Comparison of ENCODE assay signal across 12 cellular contexts in the genomic region with DNA sequence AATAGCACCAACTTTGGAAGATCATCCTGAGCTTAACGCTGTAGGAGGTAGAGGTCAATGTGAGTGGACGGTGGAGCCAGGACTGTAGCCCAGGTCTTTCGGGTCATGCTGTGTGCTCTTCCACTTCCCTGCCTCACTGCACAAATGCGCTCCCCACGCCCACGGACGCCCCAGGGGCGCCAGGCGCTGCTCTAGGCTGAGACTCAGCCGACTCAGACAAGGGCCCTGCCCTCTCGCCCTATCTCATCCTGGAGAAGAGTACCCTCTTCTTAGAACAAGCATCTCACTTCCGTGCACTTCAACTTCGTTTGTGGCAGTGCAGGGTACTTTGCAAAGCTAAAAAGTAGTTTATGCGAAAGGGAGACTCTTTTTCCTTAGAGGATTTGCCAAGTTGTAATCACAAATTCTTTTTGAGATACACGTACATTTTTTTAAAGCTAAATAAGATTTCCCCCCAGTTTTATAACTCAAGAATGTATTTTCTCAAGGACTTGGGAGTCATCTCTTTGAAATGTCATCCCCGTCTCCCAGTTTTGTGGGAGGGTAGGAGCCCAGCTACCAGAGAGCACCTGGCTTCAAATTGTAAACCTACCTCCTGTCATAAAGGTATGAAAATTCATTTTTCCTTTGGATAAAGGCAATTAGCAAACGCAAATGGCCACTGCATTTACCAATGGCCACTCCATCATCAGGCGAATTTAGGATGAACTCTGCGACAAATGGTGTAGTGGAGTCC. TPM values are rescaled to one million over a fixed set of nuclear protein-coding genes. Genes with fewer than 3 reads are reported as not detected.
DNase-seq lines count a peak whose midpoint lies in the region; ATAC-seq and TF ChIP-seq lines count a peak whose summit lies in the region.
"Had no signal": no experiment of that assay in that cellular context is flagged by ENCODE, and none has a peak within 500 bp of the region (broad histone marks: within the 10 kb centered on the region; RNA-seq: fewer than 3 reads in every experiment).

No MANE protein-coding gene starts in this region.

- H3K27me3 ChIP-seq in CD8-positive, alpha-beta T cell (ENCODE audit: insufficient read depth, low read length), result no peaks in the 10 kb centered on the region
- H3K27me3 ChIP-seq in IMR-90 (ENCODE audit: control insufficient read depth, insufficient read depth, low read length) (no peaks in the 10 kb centered on the region; the same call in 1 of the 2 replicates), neural progenitor cell (peaks cover 39% of the 10 kb centered on the region), stomach (peaks cover 0 to 20% (median 0%) of the 10 kb centered on the region in 3 donors)

- no peak for TF ChIP-seq CTCF in CD8-positive, alpha-beta T cell (IDR thresholded peaks at IDR 0.05)
- TF ChIP-seq CTCF in IMR-90 (conservative IDR thresholded peaks at IDR 0.05; ENCODE audit: low read depth, low read length) (no peak), neural progenitor cell (IDR thresholded peaks at IDR 0.05) (no peak), stomach (IDR thresholded peaks at IDR 0.05) (no peak)

- no peak overlapping the region for H2BK120ac ChIP-seq in IMR-90 (ENCODE audit: low read depth, low read length)

- no peak overlapping the region for H4K91ac ChIP-seq in IMR-90 (ENCODE audit: insufficient read depth, low read depth, low read length)

- H3K27ac ChIP-seq in CD8-positive, alpha-beta T cell (ENCODE audit: low read depth, low read length), result no peak overlapping the region
- H3K27ac ChIP-seq in IMR-90 (ENCODE audit: insufficient read depth, low read length) (no peak overlapping the region), neural progenitor cell (no peak overlapping the region), stomach (no peak overlapping the region)
- H3K27ac ChIP-seq: HL-60 had no signal

- H3K79me1 ChIP-seq in IMR-90 (ENCODE audit: low read depth in 1 of 2, low read length in 2 of 2), result peaks cover 12 to 27% of the 10 kb centered on the region in 2 experiments; a peak in 2 of 4 replicates

- CTCF ChIA-PET in CD8-positive, alpha-beta T cell (lab: Charles Lee), result interaction anchor here (3.0 to 6.0 kb wide), 2 partner anchors 14 to 253 kb away, joined by 7 to 31 read pairs; no protein-coding TSS in a partner anchor
- CTCF ChIA-PET in IMR-90 (lab: Yijun Ruan, JAX), result interaction anchor here (1.7 kb wide), 1 partner anchor 15 kb away, joined by 4 read pairs; no protein-coding TSS in a partner anchor

- peaks cover 18% of the 10 kb centered on the region for H3K4me1 ChIP-seq in CD8-positive, alpha-beta T cell (ENCODE audit: insufficient read depth, low read length)
- peaks cover 4% of the 10 kb centered on the region for H3K4me1 ChIP-seq in IMR-90 (ENCODE audit: control insufficient read depth, insufficient read depth, low read length)
- H3K4me1 ChIP-seq in neural progenitor cell, result peaks cover 5% of the 10 kb centered on the region
- peaks cover 0 to 38% (median 22%) of the 10 kb centered on the region in 4 donors for H3K4me1 ChIP-seq in stomach

- no peaks in the 10 kb centered on the region for H3K9me3 Mint-ChIP-seq in CD8-positive, alpha-beta T cell
- no peaks in the 10 kb centered on the region for H3K9me3 Mint-ChIP-seq in activated naive CD8-positive, alpha-beta T cell treated with anti-CD3 and anti-CD28 coated beads, Interleukin-2, amount 10 ng/mL, durations not matched to agents 7 days and 5 days
- H3K9me3 Mint-ChIP-seq in neural progenitor cell, result no peaks in the 10 kb centered on the region

- ATAC-seq in CD8-positive, alpha-beta T cell, result no peak
- ATAC-seq in IMR-90 (ENCODE audit: low read depth), result no peak
- no peak for ATAC-seq in activated naive CD8-positive, alpha-beta T cell treated with anti-CD3 and anti-CD28 coated beads, Interleukin-2, amount 10 ng/mL, durations not matched to agents 7 days and 5 days (ENCODE audit: low read depth)

- no peak for TF ChIP-seq POLR2A in IMR-90 (IDR thresholded peaks at IDR 0.05; ENCODE audit: low read depth, low read length)
- no peak for TF ChIP-seq POLR2A in stomach (IDR thresholded peaks at IDR 0.05)

- H3K9me1 ChIP-seq in IMR-90 (ENCODE audit: insufficient read depth, low read length), result peaks cover 9% of the 10 kb centered on the region

- H3F3A ChIP-seq in neural progenitor cell (ENCODE audit: low read depth), result peaks cover 21% of the 10 kb centered on the region

- H3K23ac ChIP-seq in IMR-90 (ENCODE audit: low read depth, low read length), result peak overlapping the region; percentile 64; the same call in 1 of the 2 replicates

- no peak overlapping the region for H3K56ac ChIP-seq in IMR-90 (ENCODE audit: extremely low read depth, insufficient read depth, low read length)

- peaks cover 21% of the 10 kb centered on the region for H3K27me3 Mint-ChIP-seq in CD8-positive, alpha-beta T cell (ENCODE audit: low read depth)
- H3K27me3 Mint-ChIP-seq in activated naive CD8-positive, alpha-beta T cell treated with anti-CD3 and anti-CD28 coated beads, Interleukin-2, amount 10 ng/mL, durations not matched to agents 7 days and 5 days, result peaks cover 55% of the 10 kb centered on the region
- H3K27me3 Mint-ChIP-seq in neural progenitor cell (ENCODE audit: insufficient read depth, low read depth), result peaks cover 17% of the 10 kb centered on the region

- H2AK5ac ChIP-seq in IMR-90 (ENCODE audit: low read depth, low read length), result peak overlapping the region; percentile 18; the same call in 1 of the 2 replicates

- in situ Hi-C loops in IMR-90 (cut with MboI; ENCODE audit: low sequenced_read_pairs), result no loop called here

- intact Hi-C loops in CD8-positive, alpha-beta T cell (cut with DNase I, micrococcal nuclease), result loop anchor here (1.0 to 10.0 kb wide), 5 partner anchors 29 to 1318 kb away; a partner anchor contains a TSS
- intact Hi-C loops in IMR-90 (cut with micrococcal nuclease), result loop anchor here (5.0 kb wide), 1 partner anchor 251 kb away; a partner anchor contains a TSS
- intact Hi-C loops in stomach (cut with DNase I; ENCODE audit: low total_unique reads), result no loop called here

- POLR2A ChIA-PET in CD8-positive, alpha-beta T cell (lab: Charles Lee), result no interaction called here
- POLR2A ChIA-PET in IMR-90 (lab: Charles Lee; ENCODE audit: unreplicated experiment), result interaction anchor here (0.7 kb wide), 1 partner anchor 86 kb away, joined by 4 read pairs; no protein-coding TSS in a partner anchor
- POLR2A ChIA-PET in activated naive CD8-positive, alpha-beta T cell treated with anti-CD3 and anti-CD28 coated beads, Interleukin-2, amount 10 ng/mL, durations not matched to agents 7 days and 5 days (lab: Charles Lee), result interaction anchor here (2.4 kb wide), 1 partner anchor 30 kb away, joined by 15 read pairs; a partner anchor contains a TSS

- WGBS in IMR-90 (ENCODE audit: extremely low coverage in 2 of 2, insufficient read length in 1 of 2), 2 experiments, result no CpG with 5 or more reads among the region's 19 CpGs
- WGBS in stomach, 5 donors, result 75 to 80% (median 75%) methylated on average over 19 of the region's 19 CpGs

- peaks cover 21% of the 10 kb centered on the region for H3K4me1 Mint-ChIP-seq in CD8-positive, alpha-beta T cell (ENCODE audit: low read depth)
- H3K4me1 Mint-ChIP-seq in activated naive CD8-positive, alpha-beta T cell treated with anti-CD3 and anti-CD28 coated beads, Interleukin-2, amount 10 ng/mL, durations not matched to agents 7 days and 5 days, result peaks cover 16% of the 10 kb centered on the region
- H3K4me1 Mint-ChIP-seq in neural progenitor cell, result peaks cover 25% of the 10 kb centered on the region

- dilution Hi-C loops in IMR-90 (cut with HindIII; ENCODE audit: low sequenced_read_pairs, unreplicated experiment), result no loop called here

- TF ChIP-seq EP300 in stomach (IDR thresholded peaks at IDR 0.05), result no peak

- H3K4ac ChIP-seq in IMR-90 (ENCODE audit: low read depth, low read length), result no peak overlapping the region; the same call in 1 of the 2 replicates

- H3K27ac Mint-ChIP-seq in CD8-positive, alpha-beta T cell, result no peak overlapping the region
- no peak overlapping the region for H3K27ac Mint-ChIP-seq in activated naive CD8-positive, alpha-beta T cell treated with anti-CD3 and anti-CD28 coated beads, Interleukin-2, amount 10 ng/mL, durations not matched to agents 7 days and 5 days
- H3K27ac Mint-ChIP-seq in neural progenitor cell, result no peak overlapping the region

- peak overlapping the region; percentile 87 for H3K4me3 Mint-ChIP-seq in CD8-positive, alpha-beta T cell
- H3K4me3 Mint-ChIP-seq in activated naive CD8-positive, alpha-beta T cell treated with anti-CD3 and anti-CD28 coated beads, Interleukin-2, amount 10 ng/mL, durations not matched to agents 7 days and 5 days, result peak overlapping the region; percentile 88
- H3K4me3 Mint-ChIP-seq in neural progenitor cell, result peak overlapping the region; percentile 76

- no peaks in the 10 kb centered on the region for H3K9me3 ChIP-seq in CD8-positive, alpha-beta T cell (ENCODE audit: low read length)
- H3K9me3 ChIP-seq in IMR-90 (ENCODE audit: control insufficient read depth, insufficient read depth, low read length), result no peaks in the 10 kb centered on the region
- H3K9me3 ChIP-seq in neural progenitor cell (ENCODE audit: low read depth), result no peaks in the 10 kb centered on the region
- no peaks in the 10 kb centered on the region for H3K9me3 ChIP-seq in stomach

- H3K36me3 Mint-ChIP-seq in CD8-positive, alpha-beta T cell, result no peaks in the 10 kb centered on the region
- no peaks in the 10 kb centered on the region for H3K36me3 Mint-ChIP-seq in activated naive CD8-positive, alpha-beta T cell treated with anti-CD3 and anti-CD28 coated beads, Interleukin-2, amount 10 ng/mL, durations not matched to agents 7 days and 5 days
- H3K36me3 Mint-ChIP-seq in neural progenitor cell, result peaks cover 4% of the 10 kb centered on the region

- no peak overlapping the region for H4K5ac ChIP-seq in IMR-90 (ENCODE audit: low read depth, low read length)

- peaks cover 3% of the 10 kb centered on the region for H3K79me2 ChIP-seq in neural progenitor cell (ENCODE audit: low read depth)

- H3K9ac ChIP-seq in IMR-90 (ENCODE audit: low read depth, low read length) (no peak overlapping the region), neural progenitor cell (no peak overlapping the region)

- no peaks in the 10 kb centered on the region for H3K36me3 ChIP-seq in CD8-positive, alpha-beta T cell (ENCODE audit: insufficient read depth, low read length)
- H3K36me3 ChIP-seq in IMR-90 (ENCODE audit: control insufficient read depth, insufficient read depth, low read length), result no peaks in the 10 kb centered on the region; the same call in 1 of the 2 replicates
- H3K36me3 ChIP-seq in neural progenitor cell, result no peaks in the 10 kb centered on the region
- H3K36me3 ChIP-seq in stomach, result no peaks in the 10 kb centered on the region

- no peak overlapping the region for H2BK15ac ChIP-seq in IMR-90 (ENCODE audit: low read depth, low read length)

- H3K14ac ChIP-seq in IMR-90 (replicated peaks; ENCODE audit: low read depth, low read length), result no peak overlapping the region

- BruUV-seq in IMR-90 (replicated peaks; lab: Mats Ljungman, UMichigan), result no TSS peak

- no peak for DNase-seq in CD8-positive, alpha-beta T cell
- DNase-seq in IMR-90, result no peak
- no peak for DNase-seq in activated naive CD8-positive, alpha-beta T cell treated with anti-CD3 and anti-CD28 coated beads, Interleukin-2, amount 10 ng/mL, durations not matched to agents 7 days and 5 days
- DNase-seq in neural progenitor cell (ENCODE audit: low spot score), result no peak
- no peak for DNase-seq in DMS153 treated with DMSO at 0.1 percent for 48 hours (lab: John Stamatoyannopoulos, UW; ENCODE audit: unreplicated experiment)
- no peak for DNase-seq in NK-92 treated with Interleukin-12 subunit alpha and Interleukin-12 subunit beta, amount 100 ng/mL, for 24 hours (lab: John Stamatoyannopoulos, UW)
- no peak for DNase-seq in stomach
- no peak for DNase-seq in dedifferentiated amniotic fluid mesenchymal stem cell (ENCODE audit: extremely low spot score)
- DNase-seq: cerebellar nuclear complex, NCI-H1105 treated with DMSO at 0.1 percent for 48 hours, SW 1271 had no signal

- H2BK20ac ChIP-seq in IMR-90 (ENCODE audit: low read depth, low read length), result no peak overlapping the region

- H3K4me2 ChIP-seq in IMR-90 (ENCODE audit: low read depth, low read length) (no peak overlapping the region), neural progenitor cell (no peak overlapping the region)

- no peak overlapping the region for H3K18ac ChIP-seq in IMR-90 (ENCODE audit: low read depth, low read length)

- peak overlapping the region; percentile 63 for H2AFZ ChIP-seq in IMR-90 (replicated peaks; ENCODE audit: low read length, poor library complexity)
- no peak overlapping the region for H2AFZ ChIP-seq in neural progenitor cell (replicated peaks)

- no peak for TF ChIP-seq RAD21 in IMR-90 (IDR thresholded peaks at IDR 0.05; ENCODE audit: low read length)

- H4K20me1 ChIP-seq in IMR-90 (ENCODE audit: insufficient read depth, low read length) (no peaks in the 10 kb centered on the region; the same call in 1 of the 2 replicates), neural progenitor cell (ENCODE audit: low read depth) (no peaks in the 10 kb centered on the region)

- no peak overlapping the region for H2AK9ac ChIP-seq in IMR-90 (replicated peaks; ENCODE audit: low read depth, low read length, poor library complexity)

- H4K8ac ChIP-seq in IMR-90 (ENCODE audit: low read depth in 2 of 2, low read length in 2 of 2), result no peak overlapping the region

- H3K4me3 ChIP-seq in CD8-positive, alpha-beta T cell (ENCODE audit: low read depth, low read length), result no peak overlapping the region
- H3K4me3 ChIP-seq in IMR-90 (ENCODE audit: insufficient read depth, low read depth, low read length) (no peak overlapping the region), neural progenitor cell (no peak overlapping the region), stomach (no peak overlapping the region)

- no peak overlapping the region for H2BK5ac ChIP-seq in IMR-90 (ENCODE audit: low read depth, low read length, poor library complexity, severe bottlenecking)

RNA-seq across cellular contexts. Expression of a gene that starts 1.2 kb away (rescaled TPM):
- total RNA-seq in CD8-positive, alpha-beta T cell, result under 1 TPM; 0.39 to 0.54 TPM
- total RNA-seq in IMR-90 (2012; rRNA removed), result 1.8 and 2.2 TPM in 2 replicates
- 10.1 and 11.1 TPM in 2 replicates for polyA plus RNA-seq in IMR-90 (2012; rRNA removed)
- polyA plus RNA-seq in IMR-90 (2012; cell fraction: cytosol; rRNA removed), result 3.7 and 4.4 TPM in 2 replicates
- 42.2 and 105 TPM in 2 replicates for polyA plus RNA-seq in IMR-90 (2012; cell fraction: nucleus; rRNA removed; ENCODE audit: low replicate concordance)
- 1 to 10 TPM; 5.5 to 6.6 TPM for total RNA-seq in activated naive CD8-positive, alpha-beta T cell treated with anti-CD3 and anti-CD28 coated beads, Interleukin-2, amount 10 ng/mL, durations not matched to agents 7 days and 5 days
- 12.0 and 14.2 TPM in 2 replicates for total RNA-seq in neural progenitor cell (ENCODE audit: low replicate concordance)
- total RNA-seq in stomach, result 1 to 10 TPM in 2 of 5 donors, not detected in 3; 1.3 to 1.8 TPM
- polyA plus RNA-seq in stomach, result 1 to 10 TPM; 1.2 to 2.8 (median 2.2) TPM

RNA-seq across cellular contexts. Expression of a gene that starts 29.5 kb away (rescaled TPM):
- 10 to 100 TPM; 58.4 to 59.0 TPM for total RNA-seq in CD8-positive, alpha-beta T cell
- total RNA-seq in IMR-90 (2012; rRNA removed) (37.6 and 65.5 TPM in 2 replicates), neural progenitor cell (ENCODE audit: low replicate concordance) (38.9 and 51.7 TPM in 2 replicates), stomach (100 to 1,000 TPM in 2 of 5 donors, 10 to 100 TPM in 3; 36.2 to 144 (median 58.0) TPM)
- polyA plus RNA-seq in IMR-90 (2012; rRNA removed) (24.8 and 26.9 TPM in 2 replicates), stomach (10 to 100 TPM; 21.7 to 29.9 (median 24.1) TPM)
- 8.9 and 15.8 TPM in 2 replicates for polyA plus RNA-seq in IMR-90 (2012; cell fraction: cytosol; rRNA removed)
- polyA plus RNA-seq in IMR-90 (2012; cell fraction: nucleus; rRNA removed; ENCODE audit: low replicate concordance), result 8.0 and 24.0 TPM in 2 replicates
- 10 to 100 TPM; 38.3 to 40.3 TPM for total RNA-seq in activated naive CD8-positive, alpha-beta T cell treated with anti-CD3 and anti-CD28 coated beads, Interleukin-2, amount 10 ng/mL, durations not matched to agents 7 days and 5 days
